1 cellular context compared by ENCODE assay signal in genomic region chr4:1856071-1856919, GRCh38.
TF ChIP-seq lines count a peak whose summit lies in the region.

TSS of gene LETM1 (minus strand) at chr4:1856156. CDS start at chr4:1855950, 206 bp downstream.

TF ChIP-seq in GM12878, 131 proteins besides CTCF, POLR2A, EP300 and RAD21 (continued from another document and continues in another):
- TF ChIP-seq RFX5 (IDR thresholded peaks at IDR 0.05; ENCODE audit: low read depth, low read length) (no peak), JUNB (IDR thresholded peaks at IDR 0.05) (no peak), NR2C2 (IDR thresholded peaks at IDR 0.05; ENCODE audit: borderline replicate concordance, control insufficient read depth, insufficient read length, low read depth) (no peak), FOXM1 (IDR thresholded peaks at IDR 0.05; ENCODE audit: low read depth, low read length) (no peak), ZNF622 (IDR thresholded peaks at IDR 0.05) (no peak), RB1 (IDR thresholded peaks at IDR 0.05; ENCODE audit: borderline replicate concordance) (no peak; the same call in 1 of the 2 replicates), IKZF1 (conservative IDR thresholded peaks at IDR 0.05) (peak; percentile 100), KDM1A (IDR thresholded peaks at IDR 0.05; ENCODE audit: borderline replicate concordance) (no peak), ZNF274 (IDR thresholded peaks at IDR 0.05; ENCODE audit: insufficient read depth, insufficient read length) (no peak), MAX (IDR thresholded peaks at IDR 0.05; ENCODE audit: low read depth, low read length) (peak; percentile 66; the same call in 1 of the 2 replicates), DPF2 (IDR thresholded peaks at IDR 0.05) (peak; percentile 78; the same call in 1 of the 2 replicates), USF2 (IDR thresholded peaks at IDR 0.05; ENCODE audit: borderline replicate concordance, low read depth, low read length) (no peak), ZBTB40 (IDR thresholded peaks at IDR 0.05; ENCODE audit: borderline replicate concordance) (peak; percentile 75), SPI1 (IDR thresholded peaks at IDR 0.05; ENCODE audit: borderline replicate concordance, insufficient read depth, low read depth, low read length) (no peak), RBBP5 (conservative IDR thresholded peaks at IDR 0.05) (no peak), HDAC2 (IDR thresholded peaks at IDR 0.05) (no peak), MYB (IDR thresholded peaks at IDR 0.05; ENCODE audit: borderline replicate concordance, low read depth, low read length) (no peak), BHLHE40 (IDR thresholded peaks at IDR 0.05; ENCODE audit: borderline replicate concordance in 1 of 2, low read depth in 2 of 2, low read length in 1 of 2) (peak; percentile 45 to 80; a peak in 2 of 4 replicates), PRDM15 (CRISPR knock-in tag; IDR thresholded peaks at IDR 0.05) (no peak), CBX5 (IDR thresholded peaks at IDR 0.05; ENCODE audit: low read depth) (no peak), RAD51 (IDR thresholded peaks at IDR 0.05) (no peak), SRF (IDR thresholded peaks at IDR 0.05; ENCODE audit: low read depth in 2 of 2, low read length in 2 of 2) (0 out of 4 replicates have a peak, but pooled peaks of 1 of the 2 experiments have one; percentile 66), TAF1 (IDR thresholded peaks at IDR 0.05; ENCODE audit: borderline replicate concordance, low read depth, low read length) (no peak), MXI1 (IDR thresholded peaks at IDR 0.05; ENCODE audit: low read depth, low read length) (peak; percentile 76), SIN3A (IDR thresholded peaks at IDR 0.05; ENCODE audit: low read depth, low read length) (no peak), MEF2B (IDR thresholded peaks at IDR 0.05; ENCODE audit: partially characterized antibody, poor library complexity, severe bottlenecking) (no peak), MTA2 (IDR thresholded peaks at IDR 0.05; ENCODE audit: low read depth) (no peak)
- TF ChIP-seq, protein P1, sequence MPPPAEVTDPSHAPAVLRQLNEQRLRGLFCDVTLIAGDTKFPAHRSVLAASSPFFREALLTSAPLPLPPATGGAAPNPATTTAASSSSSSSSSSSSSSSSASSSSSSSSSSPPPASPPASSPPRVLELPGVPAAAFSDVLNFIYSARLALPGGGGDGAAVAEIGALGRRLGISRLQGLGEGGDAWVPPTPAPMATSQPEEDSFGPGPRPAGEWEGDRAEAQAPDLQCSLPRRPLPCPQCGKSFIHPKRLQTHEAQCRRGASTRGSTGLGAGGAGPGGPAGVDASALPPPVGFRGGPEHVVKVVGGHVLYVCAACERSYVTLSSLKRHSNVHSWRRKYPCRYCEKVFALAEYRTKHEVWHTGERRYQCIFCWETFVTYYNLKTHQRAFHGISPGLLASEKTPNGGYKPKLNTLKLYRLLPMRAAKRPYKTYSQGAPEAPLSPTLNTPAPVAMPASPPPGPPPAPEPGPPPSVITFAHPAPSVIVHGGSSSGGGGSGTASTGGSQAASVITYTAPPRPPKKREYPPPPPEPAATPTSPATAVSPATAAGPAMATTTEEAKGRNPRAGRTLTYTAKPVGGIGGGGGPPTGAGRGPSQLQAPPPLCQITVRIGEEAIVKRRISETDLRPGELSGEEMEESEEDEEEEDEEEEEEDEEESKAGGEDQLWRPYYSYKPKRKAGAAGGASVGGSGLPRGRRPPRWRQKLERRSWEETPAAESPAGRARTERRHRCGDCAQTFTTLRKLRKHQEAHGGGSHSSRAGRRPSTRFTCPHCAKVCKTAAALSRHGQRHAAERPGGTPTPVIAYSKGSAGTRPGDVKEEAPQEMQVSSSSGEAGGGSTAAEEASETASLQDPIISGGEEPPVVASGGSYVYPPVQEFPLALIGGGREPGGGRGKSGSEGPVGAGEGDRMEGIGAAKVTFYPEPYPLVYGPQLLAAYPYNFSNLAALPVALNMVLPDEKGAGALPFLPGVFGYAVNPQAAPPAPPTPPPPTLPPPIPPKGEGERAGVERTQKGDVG (CRISPR knock-in tag; IDR thresholded peaks at IDR 0.05): no peak
- TF ChIP-seq, protein P2, sequence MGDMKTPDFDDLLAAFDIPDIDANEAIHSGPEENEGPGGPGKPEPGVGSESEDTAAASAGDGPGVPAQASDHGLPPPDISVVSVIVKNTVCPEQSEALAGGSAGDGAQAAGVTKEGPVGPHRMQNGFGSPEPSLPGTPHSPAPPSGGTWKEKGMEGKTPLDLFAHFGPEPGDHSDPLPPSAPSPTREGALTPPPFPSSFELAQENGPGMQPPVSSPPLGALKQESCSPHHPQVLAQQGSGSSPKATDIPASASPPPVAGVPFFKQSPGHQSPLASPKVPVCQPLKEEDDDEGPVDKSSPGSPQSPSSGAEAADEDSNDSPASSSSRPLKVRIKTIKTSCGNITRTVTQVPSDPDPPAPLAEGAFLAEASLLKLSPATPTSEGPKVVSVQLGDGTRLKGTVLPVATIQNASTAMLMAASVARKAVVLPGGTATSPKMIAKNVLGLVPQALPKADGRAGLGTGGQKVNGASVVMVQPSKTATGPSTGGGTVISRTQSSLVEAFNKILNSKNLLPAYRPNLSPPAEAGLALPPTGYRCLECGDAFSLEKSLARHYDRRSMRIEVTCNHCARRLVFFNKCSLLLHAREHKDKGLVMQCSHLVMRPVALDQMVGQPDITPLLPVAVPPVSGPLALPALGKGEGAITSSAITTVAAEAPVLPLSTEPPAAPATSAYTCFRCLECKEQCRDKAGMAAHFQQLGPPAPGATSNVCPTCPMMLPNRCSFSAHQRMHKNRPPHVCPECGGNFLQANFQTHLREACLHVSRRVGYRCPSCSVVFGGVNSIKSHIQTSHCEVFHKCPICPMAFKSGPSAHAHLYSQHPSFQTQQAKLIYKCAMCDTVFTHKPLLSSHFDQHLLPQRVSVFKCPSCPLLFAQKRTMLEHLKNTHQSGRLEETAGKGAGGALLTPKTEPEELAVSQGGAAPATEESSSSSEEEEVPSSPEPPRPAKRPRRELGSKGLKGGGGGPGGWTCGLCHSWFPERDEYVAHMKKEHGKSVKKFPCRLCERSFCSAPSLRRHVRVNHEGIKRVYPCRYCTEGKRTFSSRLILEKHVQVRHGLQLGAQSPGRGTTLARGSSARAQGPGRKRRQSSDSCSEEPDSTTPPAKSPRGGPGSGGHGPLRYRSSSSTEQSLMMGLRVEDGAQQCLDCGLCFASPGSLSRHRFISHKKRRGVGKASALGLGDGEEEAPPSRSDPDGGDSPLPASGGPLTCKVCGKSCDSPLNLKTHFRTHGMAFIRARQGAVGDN (IDR thresholded peaks at IDR 0.05): no peak; the same call in 1 of the 2 replicates
- TF ChIP-seq, protein P3, sequence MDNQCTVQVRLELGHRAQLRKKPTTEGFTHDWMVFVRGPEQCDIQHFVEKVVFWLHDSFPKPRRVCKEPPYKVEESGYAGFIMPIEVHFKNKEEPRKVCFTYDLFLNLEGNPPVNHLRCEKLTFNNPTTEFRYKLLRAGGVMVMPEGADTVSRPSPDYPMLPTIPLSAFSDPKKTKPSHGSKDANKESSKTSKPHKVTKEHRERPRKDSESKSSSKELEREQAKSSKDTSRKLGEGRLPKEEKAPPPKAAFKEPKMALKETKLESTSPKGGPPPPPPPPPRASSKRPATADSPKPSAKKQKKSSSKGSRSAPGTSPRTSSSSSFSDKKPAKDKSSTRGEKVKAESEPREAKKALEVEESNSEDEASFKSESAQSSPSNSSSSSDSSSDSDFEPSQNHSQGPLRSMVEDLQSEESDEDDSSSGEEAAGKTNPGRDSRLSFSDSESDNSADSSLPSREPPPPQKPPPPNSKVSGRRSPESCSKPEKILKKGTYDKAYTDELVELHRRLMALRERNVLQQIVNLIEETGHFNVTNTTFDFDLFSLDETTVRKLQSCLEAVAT (IDR thresholded peaks at IDR 0.05): peak; percentile 73
- TF ChIP-seq, protein P4, sequence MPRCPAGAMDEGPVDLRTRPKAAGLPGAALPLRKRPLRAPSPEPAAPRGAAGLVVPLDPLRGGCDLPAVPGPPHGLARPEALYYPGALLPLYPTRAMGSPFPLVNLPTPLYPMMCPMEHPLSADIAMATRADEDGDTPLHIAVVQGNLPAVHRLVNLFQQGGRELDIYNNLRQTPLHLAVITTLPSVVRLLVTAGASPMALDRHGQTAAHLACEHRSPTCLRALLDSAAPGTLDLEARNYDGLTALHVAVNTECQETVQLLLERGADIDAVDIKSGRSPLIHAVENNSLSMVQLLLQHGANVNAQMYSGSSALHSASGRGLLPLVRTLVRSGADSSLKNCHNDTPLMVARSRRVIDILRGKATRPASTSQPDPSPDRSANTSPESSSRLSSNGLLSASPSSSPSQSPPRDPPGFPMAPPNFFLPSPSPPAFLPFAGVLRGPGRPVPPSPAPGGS (IDR thresholded peaks at IDR 0.05; ENCODE audit: borderline replicate concordance, insufficient read depth, low read depth, low read length, poor library complexity, severe bottlenecking): no peak
- TF ChIP-seq, protein P5, sequence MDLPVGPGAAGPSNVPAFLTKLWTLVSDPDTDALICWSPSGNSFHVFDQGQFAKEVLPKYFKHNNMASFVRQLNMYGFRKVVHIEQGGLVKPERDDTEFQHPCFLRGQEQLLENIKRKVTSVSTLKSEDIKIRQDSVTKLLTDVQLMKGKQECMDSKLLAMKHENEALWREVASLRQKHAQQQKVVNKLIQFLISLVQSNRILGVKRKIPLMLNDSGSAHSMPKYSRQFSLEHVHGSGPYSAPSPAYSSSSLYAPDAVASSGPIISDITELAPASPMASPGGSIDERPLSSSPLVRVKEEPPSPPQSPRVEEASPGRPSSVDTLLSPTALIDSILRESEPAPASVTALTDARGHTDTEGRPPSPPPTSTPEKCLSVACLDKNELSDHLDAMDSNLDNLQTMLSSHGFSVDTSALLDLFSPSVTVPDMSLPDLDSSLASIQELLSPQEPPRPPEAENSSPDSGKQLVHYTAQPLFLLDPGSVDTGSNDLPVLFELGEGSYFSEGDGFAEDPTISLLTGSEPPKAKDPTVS (IDR thresholded peaks at IDR 0.05; ENCODE audit: low read depth, low read length): no peak
- TF ChIP-seq, protein P6, sequence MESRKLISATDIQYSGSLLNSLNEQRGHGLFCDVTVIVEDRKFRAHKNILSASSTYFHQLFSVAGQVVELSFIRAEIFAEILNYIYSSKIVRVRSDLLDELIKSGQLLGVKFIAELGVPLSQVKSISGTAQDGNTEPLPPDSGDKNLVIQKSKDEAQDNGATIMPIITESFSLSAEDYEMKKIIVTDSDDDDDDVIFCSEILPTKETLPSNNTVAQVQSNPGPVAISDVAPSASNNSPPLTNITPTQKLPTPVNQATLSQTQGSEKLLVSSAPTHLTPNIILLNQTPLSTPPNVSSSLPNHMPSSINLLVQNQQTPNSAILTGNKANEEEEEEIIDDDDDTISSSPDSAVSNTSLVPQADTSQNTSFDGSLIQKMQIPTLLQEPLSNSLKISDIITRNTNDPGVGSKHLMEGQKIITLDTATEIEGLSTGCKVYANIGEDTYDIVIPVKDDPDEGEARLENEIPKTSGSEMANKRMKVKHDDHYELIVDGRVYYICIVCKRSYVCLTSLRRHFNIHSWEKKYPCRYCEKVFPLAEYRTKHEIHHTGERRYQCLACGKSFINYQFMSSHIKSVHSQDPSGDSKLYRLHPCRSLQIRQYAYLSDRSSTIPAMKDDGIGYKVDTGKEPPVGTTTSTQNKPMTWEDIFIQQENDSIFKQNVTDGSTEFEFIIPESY (IDR thresholded peaks at IDR 0.05): no peak
